ENCODE assay signal across 1 cellular context in genomic region chr11:65555693-65556231, GRCh38.
TF ChIP-seq lines count a peak whose summit lies in the region.

No MANE protein-coding gene starts in this region.

TF ChIP-seq in K562, 482 proteins besides CTCF, POLR2A, EP300 and RAD21:
- TF ChIP-seq FOSL1 (tag; conservative IDR thresholded peaks at IDR 0.05) (peak; percentile 64), EGR1 (conservative IDR thresholded peaks at IDR 0.05) (peak; percentile 47; the same call in 1 of the 2 replicates), CBFB (CRISPR knock-in tag; IDR thresholded peaks at IDR 0.05) (peak; percentile 64; the same call in 1 of the 2 replicates), JUND (IDR thresholded peaks at IDR 0.05; ENCODE audit: borderline replicate concordance, low read depth, low read length) (peak; percentile 26; the same call in 1 of the 2 replicates), JUND (tag; IDR thresholded peaks at IDR 0.05; ENCODE audit: borderline replicate concordance, low read depth, low read length) (no peak), ESRRB (CRISPR knock-in tag; IDR thresholded peaks at IDR 0.05; ENCODE audit: borderline replicate concordance) (no peak), RFX1 (IDR thresholded peaks at IDR 0.05) (no peak), SMARCA4 (IDR thresholded peaks at IDR 0.05) (no peak), NFRKB (IDR thresholded peaks at IDR 0.05; ENCODE audit: low read depth) (no peak), ZEB2 (IDR thresholded peaks at IDR 0.05) (no peak), PHF8 (IDR thresholded peaks at IDR 0.05; ENCODE audit: borderline replicate concordance, low read length) (no peak), USF2 (CRISPR knock-in tag; IDR thresholded peaks at IDR 0.05) (no peak), ATF3 (IDR thresholded peaks at IDR 0.05) (peak; percentile 35; the same call in 1 of the 2 replicates), ATF3 (CRISPR knock-in tag; conservative IDR thresholded peaks at IDR 0.05) (no peak), CHCHD3 (CRISPR knock-in tag; IDR thresholded peaks at IDR 0.05) (no peak), IRF2 (CRISPR knock-in tag; IDR thresholded peaks at IDR 0.05) (peak; percentile 29; the same call in 1 of the 2 replicates), ZNF124 (CRISPR knock-in tag; IDR thresholded peaks at IDR 0.05) (no peak), VEZF1 (CRISPR knock-in tag; IDR thresholded peaks at IDR 0.05) (0 out of 2 replicates have a peak, but pooled peaks have one; percentile 36), REST (CRISPR knock-in tag; IDR thresholded peaks at IDR 0.05; ENCODE audit: low read depth) (no peak), SRF (CRISPR knock-in tag; IDR thresholded peaks at IDR 0.05) (no peak)
TF ChIP-seq in K562: peak in this region for 7.
